34 cellular contexts compared by ENCODE assay signal in genomic region chr2:195057001-195057400, GRCh38.
"Had no signal": no experiment of that assay in that cellular context is flagged by ENCODE, and none has a peak within 500 bp of the region (broad histone marks: within the 10 kb centered on the region; RNA-seq: fewer than 3 reads in every experiment).

No MANE protein-coding gene starts in this region.

- H3K4me1 Mint-ChIP-seq: activated B cell treated with CpG ODN at 0.5 μM for 24 hours; activated CD4-positive, alpha-beta T cell treated with anti-CD3 and anti-CD28 coated beads, Interleukin-2, amount 10 ng/mL, durations not matched to agents 24 days and 14 days; activated CD8-positive, alpha-beta memory T cell treated with anti-CD3 and anti-CD28 coated beads, Interleukin-2, amount 10 ng/mL, durations not matched to agents 7 days and 5 days; activated naive CD4-positive, alpha-beta T cell treated with anti-CD3 and anti-CD28 coated beads, Interleukin-2, amount 50 U/mL, for 24 hours; activated naive CD8-positive, alpha-beta T cell treated with anti-CD3 and anti-CD28 coated beads for 36 hours; activated naive CD8-positive, alpha-beta T cell treated with anti-CD3 and anti-CD28 coated beads, Interleukin-2, amount 50 U/mL, for 24 hours; T-helper 17 cell had no signal

- ATAC-seq: activated CD4-positive, CD25-positive, alpha-beta regulatory T cell treated with anti-CD3 and anti-CD28 coated beads, Interleukin-2, amount 50 U/mL, for 24 hours; activated CD8-positive, alpha-beta memory T cell treated with anti-CD3 and anti-CD28 coated beads, Interleukin-2, amount 10 ng/mL, durations not matched to agents 7 days and 5 days; activated CD8-positive, alpha-beta T cell treated with anti-CD3 and anti-CD28 coated beads, Interleukin-2, amount 10 ng/mL, durations not matched to agents 7 days and 5 days; activated naive CD8-positive, alpha-beta T cell treated with anti-CD3 and anti-CD28 coated beads, Interleukin-2, amount 50 U/mL, for 24 hours; body of pancreas; effector memory CD8-positive, alpha-beta T cell; esophagus mucosa; gastroesophageal sphincter; heart right ventricle; T-helper 17 cell had no signal

- H3K9me3 Mint-ChIP-seq: activated B cell treated with CpG ODN at 0.5 μM for 24 hours; activated CD4-positive, alpha-beta memory T cell treated with anti-CD3 and anti-CD28 coated beads for 36 hours; activated CD4-positive, alpha-beta T cell treated with anti-CD3 and anti-CD28 coated beads, Interleukin-2, amount 10 ng/mL, durations not matched to agents 24 days and 14 days; activated naive CD4-positive, alpha-beta T cell treated with anti-CD3 and anti-CD28 coated beads for 36 hours; activated naive CD4-positive, alpha-beta T cell treated with anti-CD3 and anti-CD28 coated beads, Interleukin-2, amount 50 U/mL, for 24 hours; activated naive CD8-positive, alpha-beta T cell treated with anti-CD3 and anti-CD28 coated beads for 36 hours; activated naive CD8-positive, alpha-beta T cell treated with anti-CD3 and anti-CD28 coated beads, Interleukin-2, amount 50 U/mL, for 24 hours; activated T-helper 1 cell treated with anti-CD3 and anti-CD28 coated beads, Interleukin-12 subunit alpha, Interleukin-12 subunit beta, Interleukin-2, Interleukin-4 antibody, amounts not matched to agents 30 ng/mL and 10 ng/mL and 1 ng/mL, durations not matched to agents 14 hours and 24 hours and 36 hours; activated T-helper 2 cell treated with anti-CD3 and anti-CD28 coated beads, Interferon-gamma antibody, Interleukin-2, Interleukin-4, amounts not matched to agents 10 μg/mL and 5 μg/mL and 100 μg/mL, durations not matched to agents 14 hours and 24 hours and 36 hours; effector memory CD8-positive, alpha-beta T cell; T-helper 2 cell treated with Interferon-gamma antibody and Interleukin-4, amounts not matched to agents 5 μg/mL and 100 μg/mL, for 36 hours had no signal

- H3K4me1 ChIP-seq: adrenal gland, body of pancreas, gastroesophageal sphincter, heart right ventricle had no signal

- H3K9me3 ChIP-seq: adrenal gland, body of pancreas, gastroesophageal sphincter, heart right ventricle had no signal

- H3K27ac Mint-ChIP-seq: activated B cell treated with CpG ODN at 0.5 μM for 24 hours; activated CD4-positive, alpha-beta memory T cell treated with anti-CD3 and anti-CD28 coated beads for 36 hours; activated CD4-positive, alpha-beta T cell treated with anti-CD3 and anti-CD28 coated beads, Interleukin-2, amount 10 ng/mL, durations not matched to agents 24 days and 14 days; activated CD8-positive, alpha-beta memory T cell treated with anti-CD3 and anti-CD28 coated beads, Interleukin-2, amount 10 ng/mL, durations not matched to agents 7 days and 5 days; activated CD8-positive, alpha-beta T cell treated with anti-CD3 and anti-CD28 coated beads, Interleukin-2, amount 10 ng/mL, durations not matched to agents 7 days and 5 days; activated naive CD4-positive, alpha-beta T cell treated with anti-CD3 and anti-CD28 coated beads for 36 hours; activated naive CD4-positive, alpha-beta T cell treated with anti-CD3 and anti-CD28 coated beads, Interleukin-2, amount 50 U/mL, for 24 hours; activated naive CD8-positive, alpha-beta T cell treated with anti-CD3 and anti-CD28 coated beads for 36 hours; activated naive CD8-positive, alpha-beta T cell treated with anti-CD3 and anti-CD28 coated beads, Interleukin-2, amount 50 U/mL, for 24 hours; activated T-helper 1 cell treated with anti-CD3 and anti-CD28 coated beads, Interleukin-12 subunit alpha, Interleukin-12 subunit beta, Interleukin-2, Interleukin-4 antibody, amounts not matched to agents 30 ng/mL and 10 ng/mL and 1 ng/mL, durations not matched to agents 14 hours and 24 hours and 36 hours; activated T-helper 2 cell treated with anti-CD3 and anti-CD28 coated beads, Interferon-gamma antibody, Interleukin-2, Interleukin-4, amounts not matched to agents 10 μg/mL and 5 μg/mL and 100 μg/mL, durations not matched to agents 14 hours and 24 hours and 36 hours; effector memory CD8-positive, alpha-beta T cell; T-helper 17 cell; T-helper 2 cell treated with Interferon-gamma antibody and Interleukin-4, amounts not matched to agents 5 μg/mL and 100 μg/mL, for 36 hours had no signal

- H3K27ac ChIP-seq: adrenal gland, body of pancreas, epithelial cell of prostate, gastroesophageal sphincter, heart right ventricle had no signal

- H3K4me3 Mint-ChIP-seq: activated B cell treated with CpG ODN at 0.5 μM for 24 hours; activated CD4-positive, alpha-beta memory T cell treated with anti-CD3 and anti-CD28 coated beads for 36 hours; activated CD4-positive, alpha-beta T cell treated with anti-CD3 and anti-CD28 coated beads, Interleukin-2, amount 10 ng/mL, durations not matched to agents 24 days and 14 days; activated CD8-positive, alpha-beta memory T cell treated with anti-CD3 and anti-CD28 coated beads, Interleukin-2, amount 10 ng/mL, durations not matched to agents 7 days and 5 days; activated CD8-positive, alpha-beta T cell treated with anti-CD3 and anti-CD28 coated beads, Interleukin-2, amount 10 ng/mL, durations not matched to agents 7 days and 5 days; activated naive CD4-positive, alpha-beta T cell treated with anti-CD3 and anti-CD28 coated beads for 36 hours; activated naive CD4-positive, alpha-beta T cell treated with anti-CD3 and anti-CD28 coated beads, Interleukin-2, amount 50 U/mL, for 24 hours; activated naive CD8-positive, alpha-beta T cell treated with anti-CD3 and anti-CD28 coated beads for 36 hours; activated naive CD8-positive, alpha-beta T cell treated with anti-CD3 and anti-CD28 coated beads, Interleukin-2, amount 50 U/mL, for 24 hours; activated T-helper 1 cell treated with anti-CD3 and anti-CD28 coated beads, Interleukin-12 subunit alpha, Interleukin-12 subunit beta, Interleukin-2, Interleukin-4 antibody, amounts not matched to agents 30 ng/mL and 10 ng/mL and 1 ng/mL, durations not matched to agents 14 hours and 24 hours and 36 hours; effector memory CD8-positive, alpha-beta T cell; T-helper 17 cell; T-helper 2 cell treated with Interferon-gamma antibody and Interleukin-4, amounts not matched to agents 5 μg/mL and 100 μg/mL, for 36 hours had no signal

- H3K27me3 ChIP-seq: adrenal gland, body of pancreas, gastroesophageal sphincter, heart right ventricle had no signal

- H3K36me3 ChIP-seq: adrenal gland, gastroesophageal sphincter, heart right ventricle had no signal

- H3K36me3 Mint-ChIP-seq: activated CD4-positive, alpha-beta memory T cell treated with anti-CD3 and anti-CD28 coated beads for 36 hours; activated CD8-positive, alpha-beta memory T cell treated with anti-CD3 and anti-CD28 coated beads, Interleukin-2, amount 10 ng/mL, durations not matched to agents 7 days and 5 days; activated naive CD4-positive, alpha-beta T cell treated with anti-CD3 and anti-CD28 coated beads, Interleukin-2, amount 50 U/mL, for 24 hours; activated naive CD8-positive, alpha-beta T cell treated with anti-CD3 and anti-CD28 coated beads for 36 hours had no signal

- H3K27me3 Mint-ChIP-seq: activated B cell treated with CpG ODN at 0.5 μM for 24 hours; activated CD4-positive, alpha-beta memory T cell treated with anti-CD3 and anti-CD28 coated beads for 36 hours; activated CD4-positive, alpha-beta T cell treated with anti-CD3 and anti-CD28 coated beads, Interleukin-2, amount 10 ng/mL, durations not matched to agents 24 days and 14 days; activated CD8-positive, alpha-beta memory T cell treated with anti-CD3 and anti-CD28 coated beads, Interleukin-2, amount 10 ng/mL, durations not matched to agents 7 days and 5 days; activated naive CD4-positive, alpha-beta T cell treated with anti-CD3 and anti-CD28 coated beads, Interleukin-2, amount 50 U/mL, for 24 hours; activated naive CD8-positive, alpha-beta T cell treated with anti-CD3 and anti-CD28 coated beads for 36 hours; activated naive CD8-positive, alpha-beta T cell treated with anti-CD3 and anti-CD28 coated beads, Interleukin-2, amount 50 U/mL, for 24 hours; effector memory CD8-positive, alpha-beta T cell had no signal

- H3K4me3 ChIP-seq: adrenal gland, body of pancreas, gastroesophageal sphincter, heart right ventricle had no signal

- DNase-seq: activated B cell treated with CpG ODN at 0.5 μM for 24 hours; activated CD4-positive, alpha-beta memory T cell treated with anti-CD3 and anti-CD28 coated beads for 36 hours; activated CD4-positive, alpha-beta T cell treated with anti-CD3 and anti-CD28 coated beads, Interleukin-2, amount 10 ng/mL, durations not matched to agents 24 days and 14 days; activated CD8-positive, alpha-beta memory T cell treated with anti-CD3 and anti-CD28 coated beads, Interleukin-2, amount 10 ng/mL, durations not matched to agents 7 days and 5 days; activated CD8-positive, alpha-beta memory T cell treated with anti-CD3 and anti-CD28 coated beads, Interleukin-2, amount 50 U/mL, for 4 hours; activated CD8-positive, alpha-beta T cell treated with anti-CD3 and anti-CD28 coated beads, Interleukin-2, amount 10 ng/mL, durations not matched to agents 7 days and 5 days; activated effector memory CD4-positive, alpha-beta T cell treated with anti-CD3 and anti-CD28 coated beads, Interleukin-2, amount 50 U/mL, for 16 hours; activated naive CD4-positive, alpha-beta T cell treated with anti-CD3 and anti-CD28 coated beads for 36 hours; activated naive CD8-positive, alpha-beta T cell treated with anti-CD3 and anti-CD28 coated beads for 36 hours; activated naive CD8-positive, alpha-beta T cell treated with anti-CD3 and anti-CD28 coated beads, Interleukin-2, amount 50 U/mL, for 24 hours; activated T-cell treated with anti-CD3 and anti-CD28 coated beads, Interleukin-2, amount 50 U/mL, for 1 hour; activated T-cell treated with anti-CD3 and anti-CD28 coated beads, Interleukin-2, amount 50 U/mL, for 48 hours; adrenal gland; amygdala; aorta; body of pancreas; caudate nucleus; cortex of kidney; dermis blood vessel endothelial cell; effector CD4-positive, alpha-beta T cell; effector memory CD8-positive, alpha-beta T cell; foreskin melanocyte; heart right ventricle; T-helper 1 cell; T-helper 17 cell; T1000 had no signal
